Comparison of ENCODE assay signal across 1 cellular context in the genomic region with DNA sequence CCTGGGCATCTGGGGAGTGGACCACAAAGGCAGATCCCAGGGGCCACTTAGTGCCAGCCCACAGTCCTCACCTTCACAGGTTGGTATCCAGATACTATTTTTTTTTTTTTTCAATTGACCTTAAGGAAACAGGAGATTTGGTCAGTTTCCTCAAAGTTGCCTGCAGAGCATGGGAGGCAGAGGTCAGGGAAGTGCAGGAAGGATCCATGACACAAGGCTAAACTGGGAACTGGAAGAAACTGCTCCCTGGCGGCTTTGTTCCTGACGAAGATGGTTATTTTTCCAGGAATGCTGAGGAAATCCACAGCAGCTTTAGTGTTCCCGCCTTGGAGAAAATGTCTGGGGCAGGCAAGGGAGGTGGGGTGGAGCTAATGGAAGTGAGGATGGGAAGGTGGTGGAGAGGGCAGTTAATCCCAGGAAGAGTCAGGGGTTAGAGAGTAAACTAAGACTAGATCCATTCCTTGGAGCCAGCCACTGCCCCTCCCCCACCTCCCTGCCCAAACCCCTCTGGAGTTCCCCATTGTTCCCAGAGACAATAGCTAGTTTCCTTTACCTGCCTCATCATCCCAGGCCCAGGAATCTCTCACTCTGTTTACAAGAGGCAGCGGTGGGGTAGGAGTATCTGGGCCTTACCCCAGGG.
TF ChIP-seq lines count a peak whose summit lies in the region.

No MANE protein-coding gene starts in this region.

TF ChIP-seq in WTC11, 78 proteins besides CTCF, POLR2A, EP300 and RAD21:
- TF ChIP-seq ATF2 (CRISPR knock-in tag; IDR thresholded peaks at IDR 0.05; ENCODE audit: borderline replicate concordance, low read depth) (no peak), CBFB (CRISPR knock-in tag; IDR thresholded peaks at IDR 0.05; ENCODE audit: low read depth) (no peak), NFE2L1 (CRISPR knock-in tag; IDR thresholded peaks at IDR 0.05) (peak; percentile 49; the same call in 1 of the 2 replicates), OVOL2 (CRISPR knock-in tag; IDR thresholded peaks at IDR 0.05; ENCODE audit: borderline replicate concordance) (no peak), FOXK1 (CRISPR knock-in tag; IDR thresholded peaks at IDR 0.05) (peak; percentile 80; the same call in 1 of the 2 replicates)
- TF ChIP-seq, protein P1, sequence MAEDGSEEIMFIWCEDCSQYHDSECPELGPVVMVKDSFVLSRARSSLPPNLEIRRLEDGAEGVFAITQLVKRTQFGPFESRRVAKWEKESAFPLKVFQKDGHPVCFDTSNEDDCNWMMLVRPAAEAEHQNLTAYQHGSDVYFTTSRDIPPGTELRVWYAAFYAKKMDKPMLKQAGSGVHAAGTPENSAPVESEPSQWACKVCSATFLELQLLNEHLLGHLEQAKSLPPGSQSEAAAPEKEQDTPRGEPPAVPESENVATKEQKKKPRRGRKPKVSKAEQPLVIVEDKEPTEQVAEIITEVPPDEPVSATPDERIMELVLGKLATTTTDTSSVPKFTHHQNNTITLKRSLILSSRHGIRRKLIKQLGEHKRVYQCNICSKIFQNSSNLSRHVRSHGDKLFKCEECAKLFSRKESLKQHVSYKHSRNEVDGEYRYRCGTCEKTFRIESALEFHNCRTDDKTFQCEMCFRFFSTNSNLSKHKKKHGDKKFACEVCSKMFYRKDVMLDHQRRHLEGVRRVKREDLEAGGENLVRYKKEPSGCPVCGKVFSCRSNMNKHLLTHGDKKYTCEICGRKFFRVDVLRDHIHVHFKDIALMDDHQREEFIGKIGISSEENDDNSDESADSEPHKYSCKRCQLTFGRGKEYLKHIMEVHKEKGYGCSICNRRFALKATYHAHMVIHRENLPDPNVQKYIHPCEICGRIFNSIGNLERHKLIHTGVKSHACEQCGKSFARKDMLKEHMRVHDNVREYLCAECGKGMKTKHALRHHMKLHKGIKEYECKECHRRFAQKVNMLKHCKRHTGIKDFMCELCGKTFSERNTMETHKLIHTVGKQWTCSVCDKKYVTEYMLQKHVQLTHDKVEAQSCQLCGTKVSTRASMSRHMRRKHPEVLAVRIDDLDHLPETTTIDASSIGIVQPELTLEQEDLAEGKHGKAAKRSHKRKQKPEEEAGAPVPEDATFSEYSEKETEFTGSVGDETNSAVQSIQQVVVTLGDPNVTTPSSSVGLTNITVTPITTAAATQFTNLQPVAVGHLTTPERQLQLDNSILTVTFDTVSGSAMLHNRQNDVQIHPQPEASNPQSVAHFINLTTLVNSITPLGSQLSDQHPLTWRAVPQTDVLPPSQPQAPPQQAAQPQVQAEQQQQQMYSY (CRISPR knock-in tag; IDR thresholded peaks at IDR 0.05) = peak; percentile 88
- TF ChIP-seq, protein P2, sequence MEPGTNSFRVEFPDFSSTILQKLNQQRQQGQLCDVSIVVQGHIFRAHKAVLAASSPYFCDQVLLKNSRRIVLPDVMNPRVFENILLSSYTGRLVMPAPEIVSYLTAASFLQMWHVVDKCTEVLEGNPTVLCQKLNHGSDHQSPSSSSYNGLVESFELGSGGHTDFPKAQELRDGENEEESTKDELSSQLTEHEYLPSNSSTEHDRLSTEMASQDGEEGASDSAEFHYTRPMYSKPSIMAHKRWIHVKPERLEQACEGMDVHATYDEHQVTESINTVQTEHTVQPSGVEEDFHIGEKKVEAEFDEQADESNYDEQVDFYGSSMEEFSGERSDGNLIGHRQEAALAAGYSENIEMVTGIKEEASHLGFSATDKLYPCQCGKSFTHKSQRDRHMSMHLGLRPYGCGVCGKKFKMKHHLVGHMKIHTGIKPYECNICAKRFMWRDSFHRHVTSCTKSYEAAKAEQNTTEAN (CRISPR knock-in tag; IDR thresholded peaks at IDR 0.05) = 0 out of 2 replicates have a peak, but pooled peaks have one; percentile 65
- TF ChIP-seq, protein P3, sequence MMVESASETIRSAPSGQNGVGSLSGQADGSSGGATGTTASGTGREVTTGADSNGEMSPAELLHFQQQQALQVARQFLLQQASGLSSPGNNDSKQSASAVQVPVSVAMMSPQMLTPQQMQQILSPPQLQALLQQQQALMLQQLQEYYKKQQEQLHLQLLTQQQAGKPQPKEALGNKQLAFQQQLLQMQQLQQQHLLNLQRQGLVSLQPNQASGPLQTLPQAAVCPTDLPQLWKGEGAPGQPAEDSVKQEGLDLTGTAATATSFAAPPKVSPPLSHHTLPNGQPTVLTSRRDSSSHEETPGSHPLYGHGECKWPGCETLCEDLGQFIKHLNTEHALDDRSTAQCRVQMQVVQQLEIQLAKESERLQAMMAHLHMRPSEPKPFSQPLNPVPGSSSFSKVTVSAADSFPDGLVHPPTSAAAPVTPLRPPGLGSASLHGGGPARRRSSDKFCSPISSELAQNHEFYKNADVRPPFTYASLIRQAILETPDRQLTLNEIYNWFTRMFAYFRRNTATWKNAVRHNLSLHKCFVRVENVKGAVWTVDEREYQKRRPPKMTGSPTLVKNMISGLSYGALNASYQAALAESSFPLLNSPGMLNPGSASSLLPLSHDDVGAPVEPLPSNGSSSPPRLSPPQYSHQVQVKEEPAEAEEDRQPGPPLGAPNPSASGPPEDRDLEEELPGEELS (CRISPR knock-in tag; IDR thresholded peaks at IDR 0.05) = peak; percentile 29; the same call in 1 of the 2 replicates
- TF ChIP-seq, protein P4, sequence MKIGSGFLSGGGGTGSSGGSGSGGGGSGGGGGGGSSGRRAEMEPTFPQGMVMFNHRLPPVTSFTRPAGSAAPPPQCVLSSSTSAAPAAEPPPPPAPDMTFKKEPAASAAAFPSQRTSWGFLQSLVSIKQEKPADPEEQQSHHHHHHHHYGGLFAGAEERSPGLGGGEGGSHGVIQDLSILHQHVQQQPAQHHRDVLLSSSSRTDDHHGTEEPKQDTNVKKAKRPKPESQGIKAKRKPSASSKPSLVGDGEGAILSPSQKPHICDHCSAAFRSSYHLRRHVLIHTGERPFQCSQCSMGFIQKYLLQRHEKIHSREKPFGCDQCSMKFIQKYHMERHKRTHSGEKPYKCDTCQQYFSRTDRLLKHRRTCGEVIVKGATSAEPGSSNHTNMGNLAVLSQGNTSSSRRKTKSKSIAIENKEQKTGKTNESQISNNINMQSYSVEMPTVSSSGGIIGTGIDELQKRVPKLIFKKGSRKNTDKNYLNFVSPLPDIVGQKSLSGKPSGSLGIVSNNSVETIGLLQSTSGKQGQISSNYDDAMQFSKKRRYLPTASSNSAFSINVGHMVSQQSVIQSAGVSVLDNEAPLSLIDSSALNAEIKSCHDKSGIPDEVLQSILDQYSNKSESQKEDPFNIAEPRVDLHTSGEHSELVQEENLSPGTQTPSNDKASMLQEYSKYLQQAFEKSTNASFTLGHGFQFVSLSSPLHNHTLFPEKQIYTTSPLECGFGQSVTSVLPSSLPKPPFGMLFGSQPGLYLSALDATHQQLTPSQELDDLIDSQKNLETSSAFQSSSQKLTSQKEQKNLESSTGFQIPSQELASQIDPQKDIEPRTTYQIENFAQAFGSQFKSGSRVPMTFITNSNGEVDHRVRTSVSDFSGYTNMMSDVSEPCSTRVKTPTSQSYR (CRISPR knock-in tag; IDR thresholded peaks at IDR 0.05) = peak; percentile 89
